In the genomic region with DNA sequence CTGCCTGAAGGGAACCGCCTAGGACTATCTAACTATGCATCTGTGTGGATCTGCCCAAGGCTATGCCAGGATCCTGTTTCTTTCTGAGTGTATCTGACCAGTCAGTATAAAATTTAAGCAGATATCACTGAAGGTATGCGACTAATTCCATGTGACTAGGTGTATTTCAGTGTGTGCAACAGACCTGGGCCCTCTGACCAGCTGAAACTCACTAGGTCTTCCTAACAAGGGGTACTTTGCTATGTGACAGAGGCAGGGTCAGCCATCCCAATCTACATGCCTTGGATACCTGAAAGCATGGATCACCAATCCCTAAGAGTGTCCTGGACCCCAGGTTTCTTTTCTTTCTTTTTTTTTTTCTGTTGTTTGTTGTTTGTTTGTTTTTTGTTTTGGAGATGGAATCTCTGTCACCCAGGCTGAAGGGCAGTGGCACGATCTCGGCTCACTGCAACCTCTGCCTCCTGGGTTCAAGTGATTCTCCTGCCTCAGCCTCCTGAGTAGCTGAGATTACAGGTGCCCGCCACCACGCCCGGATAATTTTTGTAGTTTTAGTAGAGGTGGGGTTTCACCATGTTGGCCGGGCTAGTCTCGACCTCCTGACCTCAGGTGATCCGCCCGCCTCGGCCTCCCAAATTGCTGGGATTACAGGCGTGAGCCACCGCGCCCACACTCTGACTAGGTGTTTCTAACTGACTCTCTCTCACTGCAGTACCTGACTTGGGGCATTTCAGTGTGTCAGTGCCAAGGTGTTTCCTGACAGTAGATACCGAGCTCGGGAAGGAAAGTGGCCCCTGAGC, we compare ENCODE assay signal across 13 cellular contexts. TPM values are rescaled to one million over a fixed set of nuclear protein-coding genes. Genes with fewer than 3 reads are reported as not detected.
DNase-seq lines count a peak whose midpoint lies in the region; ATAC-seq and TF ChIP-seq lines count a peak whose summit lies in the region.
"Had no signal": no experiment of that assay in that cellular context is flagged by ENCODE, and none has a peak within 500 bp of the region (broad histone marks: within the 10 kb centered on the region; RNA-seq: fewer than 3 reads in every experiment).

No MANE protein-coding gene starts in this region.

- no peaks in the 10 kb centered on the region for H3K9me3 ChIP-seq in CD8-positive, alpha-beta T cell (ENCODE audit: low read length)
- H3K9me3 ChIP-seq in RWPE2 (ENCODE audit: severe bottlenecking) (no peaks in the 10 kb centered on the region), heart right ventricle (no peaks in the 10 kb centered on the region)
- H3K9me3 ChIP-seq: BE2C, HAP-1 had no signal

- H3K4me3 Mint-ChIP-seq in CD8-positive, alpha-beta T cell, result no peak overlapping the region

- no peak for TF ChIP-seq CTCF in CD8-positive, alpha-beta T cell (IDR thresholded peaks at IDR 0.05)
- TF ChIP-seq CTCF in RWPE2 (IDR thresholded peaks at IDR 0.05; ENCODE audit: poor library complexity, severe bottlenecking), result no peak
- TF ChIP-seq CTCF in heart right ventricle (IDR thresholded peaks at IDR 0.05), result no peak

- H3K27ac Mint-ChIP-seq in CD8-positive, alpha-beta T cell, result peak overlapping the region; percentile 37

- H3K36me3 Mint-ChIP-seq in CD8-positive, alpha-beta T cell, result peaks cover 44% of the 10 kb centered on the region

- no peaks in the 10 kb centered on the region for H3K27me3 Mint-ChIP-seq in CD8-positive, alpha-beta T cell (ENCODE audit: low read depth)

- H3K4me3 ChIP-seq in CD8-positive, alpha-beta T cell (ENCODE audit: low read depth, low read length), result no peak overlapping the region
- H3K4me3 ChIP-seq in RWPE2 (ENCODE audit: severe bottlenecking) (no peak overlapping the region), heart right ventricle (no peak overlapping the region)
- H3K4me3 ChIP-seq: HAP-1 had no signal

- H3K4me1 ChIP-seq in CD8-positive, alpha-beta T cell (ENCODE audit: insufficient read depth, low read length), result no peaks in the 10 kb centered on the region
- no peaks in the 10 kb centered on the region for H3K4me1 ChIP-seq in RWPE2 (ENCODE audit: insufficient read depth, poor library complexity, severe bottlenecking)
- peaks cover 0 to 4% (median 0%) of the 10 kb centered on the region in 9 donors for H3K4me1 ChIP-seq in heart right ventricle
- H3K4me1 ChIP-seq: BE2C, HAP-1 had no signal

- peaks cover 11% of the 10 kb centered on the region for H3K4me1 Mint-ChIP-seq in CD8-positive, alpha-beta T cell (ENCODE audit: low read depth)

- no peaks in the 10 kb centered on the region for H3K27me3 ChIP-seq in CD8-positive, alpha-beta T cell (ENCODE audit: insufficient read depth, low read length)
- H3K27me3 ChIP-seq in RWPE2 (ENCODE audit: insufficient read depth, poor library complexity, severe bottlenecking) (no peaks in the 10 kb centered on the region), heart right ventricle (peaks cover 0 to 34% (median 23%) of the 10 kb centered on the region in 7 donors)
- H3K27me3 ChIP-seq: BE2C had no signal

- POLR2A ChIA-PET in CD8-positive, alpha-beta T cell (lab: Charles Lee), result no interaction called here

- H3K36me3 ChIP-seq in CD8-positive, alpha-beta T cell (ENCODE audit: insufficient read depth, low read length), result peaks cover 11% of the 10 kb centered on the region
- no peaks in the 10 kb centered on the region for H3K36me3 ChIP-seq in RWPE2 (ENCODE audit: low read depth)
- no peaks in the 10 kb centered on the region for H3K36me3 ChIP-seq in heart right ventricle
- H3K36me3 ChIP-seq: BE2C, HAP-1 had no signal

- H3K9me3 Mint-ChIP-seq in CD8-positive, alpha-beta T cell, result no peaks in the 10 kb centered on the region

- intact Hi-C loops in CD8-positive, alpha-beta T cell (cut with DNase I, micrococcal nuclease), result loop anchor here (5.0 kb wide), 1 partner anchor 81 kb away; a partner anchor contains a TSS
- intact Hi-C loops in posterior vena cava (cut with DNase I), result no loop called here
- intact Hi-C loops in heart right ventricle (cut with DNase I), result no loop called here

- WGBS in heart right ventricle, 2 donors, result 81 to 83% methylated on average over 17 of the region's 17 CpGs

- no peak for ATAC-seq in CD8-positive, alpha-beta T cell
- ATAC-seq in RWPE2 (ENCODE audit: low read depth), result no peak
- ATAC-seq in heart right ventricle, result no peak

- no peak for DNase-seq in CD8-positive, alpha-beta T cell
- DNase-seq in RWPE2 (ENCODE audit: low spot score) (peak; percentile 44), kidney tubule cell (ENCODE audit: low spot score) (peak; percentile 9), posterior vena cava (ENCODE audit: low spot score) (peak; percentile 70), heart right ventricle (no peak), DMS79 treated with DMSO at 0.1 percent for 48 hours (lab: John Stamatoyannopoulos, UW) (no peak), NCI-H1694 treated with DMSO at 0.1 percent for 48 hours (lab: John Stamatoyannopoulos, UW) (no peak)
- no peak for DNase-seq in activated CD4-positive, CD25-positive, alpha-beta regulatory T cell treated with anti-CD3 and anti-CD28 coated beads, Interleukin-2, amount 50 U/mL, for 72 hours
- DNase-seq: IMR-90, NCI-H1417, NCI-H2029 had no signal

- H3K27ac ChIP-seq in CD8-positive, alpha-beta T cell (ENCODE audit: low read depth, low read length), result no peak overlapping the region
- H3K27ac ChIP-seq in RWPE2 (ENCODE audit: poor library complexity, severe bottlenecking), result no peak overlapping the region
- no peak overlapping the region for H3K27ac ChIP-seq in heart right ventricle

- CTCF ChIA-PET in CD8-positive, alpha-beta T cell (lab: Charles Lee), result interaction anchor here (0.8 kb wide), 1 partner anchor 98 kb away, joined by 3 read pairs; no protein-coding TSS in a partner anchor

RNA-seq across cellular contexts. Expression of a gene that starts 43.5 kb away (rescaled TPM):
- total RNA-seq in CD8-positive, alpha-beta T cell, result 10 to 100 TPM; 28.1 to 31.9 TPM
- total RNA-seq in posterior vena cava (10 to 100 TPM; 42.1 to 98.8 TPM), heart right ventricle (10 to 100 TPM in 2 of 10 donors, 1 to 10 TPM in 4, under 1 TPM in 4; 0.30 to 42.3 (median 1.9) TPM)
- polyA plus RNA-seq in heart right ventricle, result 1 to 10 TPM in 1 of 2 donors, under 1 TPM in 1; 0.74 to 1.2 TPM

RNA-seq across cellular contexts. Expression of a gene that starts 44.8 kb away (rescaled TPM):
- 100 to 1,000 TPM; 351 to 365 TPM for total RNA-seq in CD8-positive, alpha-beta T cell
- total RNA-seq in posterior vena cava (100 to 1,000 TPM in 1 of 2 donors, 10 to 100 TPM in 1; 94.1 to 121 TPM), heart right ventricle (10 to 100 TPM; 52.7 to 95.4 (median 67.4) TPM)
- polyA plus RNA-seq in heart right ventricle, result 100 to 1,000 TPM; 102 to 192 TPM

RNA-seq across cellular contexts. Expression of a gene that starts 57.0 kb away (rescaled TPM):
- 10 to 100 TPM; 19.0 to 22.6 TPM for total RNA-seq in CD8-positive, alpha-beta T cell
- 1 to 10 TPM; 5.4 to 8.7 TPM for total RNA-seq in posterior vena cava
- 10 to 100 TPM; 10.1 to 43.5 (median 37.6) TPM for total RNA-seq in heart right ventricle
- 10 to 100 TPM in 1 of 2 donors, 1 to 10 TPM in 1; 7.3 to 17.3 TPM for polyA plus RNA-seq in heart right ventricle

Comparison
In these comparisons a context has a peak if more than half of its experiments do, and no peak if none do; other contexts are left out.
1. DNase-seq: peak in RWPE2 (single experiment), kidney tubule cell (single experiment) and posterior vena cava (single experiment); none in CD8-positive, alpha-beta T cell (0 of 7), heart right ventricle (0 of 2), DMS79 treated with DMSO at 0.1 percent for 48 hours (single experiment), NCI-H1694 treated with DMSO at 0.1 percent for 48 hours (single experiment) and activated CD4-positive, CD25-positive, alpha-beta regulatory T cell treated with anti-CD3 and anti-CD28 coated beads, Interleukin-2, amount 50 U/mL, for 72 hours (single experiment).
2. intact Hi-C loops: an anchor here in CD8-positive, alpha-beta T cell (5.0 kb wide); none called in posterior vena cava and heart right ventricle.